ENCODE assay signal across 1 cellular context in the genomic region with DNA sequence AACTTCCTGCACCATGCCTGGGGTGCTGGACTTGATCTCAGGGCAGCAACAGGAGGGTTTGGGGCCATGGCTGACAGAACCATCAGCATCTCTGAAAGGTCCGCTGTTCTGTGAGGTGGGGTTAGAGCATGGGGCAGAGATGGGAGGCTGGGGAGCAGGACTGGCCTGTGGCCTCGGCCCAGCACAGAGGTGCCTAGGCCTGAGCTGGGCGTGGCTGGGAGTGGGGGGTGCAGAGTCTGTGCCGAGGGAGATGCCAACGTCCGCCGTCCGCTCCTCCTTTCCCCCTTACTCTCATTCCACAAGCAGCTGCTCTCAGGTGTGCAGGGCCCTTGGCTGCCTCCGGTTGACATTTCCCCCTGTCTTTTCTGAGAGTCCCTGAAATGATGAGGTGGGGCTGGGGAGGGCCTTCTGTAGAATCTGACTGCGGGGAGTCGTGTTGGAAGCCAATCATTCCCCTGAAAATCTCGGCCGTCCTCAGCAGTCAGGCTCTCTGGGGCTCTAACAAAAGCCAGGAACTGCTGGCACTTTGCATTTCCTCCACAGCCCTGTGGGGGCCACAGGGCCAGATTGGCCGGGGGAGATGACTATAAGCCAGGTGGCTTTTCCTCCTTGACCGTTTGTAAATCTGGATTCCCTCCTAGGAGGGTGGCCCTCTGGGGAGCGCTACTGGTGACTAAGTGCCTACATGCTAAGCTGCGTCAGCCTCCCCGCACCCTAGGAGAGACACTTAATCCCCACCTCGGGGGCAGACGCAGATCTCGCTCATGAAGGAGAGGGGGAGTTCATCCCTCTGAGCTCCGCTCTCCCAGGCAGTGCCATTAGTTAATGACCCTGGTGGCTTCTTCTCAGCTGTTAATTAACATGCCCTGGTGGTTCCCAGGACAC.
TF ChIP-seq lines count a peak whose summit lies in the region.

No MANE protein-coding gene starts in this region.

TF ChIP-seq in WTC11, 78 proteins besides CTCF, POLR2A, EP300 and RAD21 (continued from another document):
- TF ChIP-seq, protein P1, sequence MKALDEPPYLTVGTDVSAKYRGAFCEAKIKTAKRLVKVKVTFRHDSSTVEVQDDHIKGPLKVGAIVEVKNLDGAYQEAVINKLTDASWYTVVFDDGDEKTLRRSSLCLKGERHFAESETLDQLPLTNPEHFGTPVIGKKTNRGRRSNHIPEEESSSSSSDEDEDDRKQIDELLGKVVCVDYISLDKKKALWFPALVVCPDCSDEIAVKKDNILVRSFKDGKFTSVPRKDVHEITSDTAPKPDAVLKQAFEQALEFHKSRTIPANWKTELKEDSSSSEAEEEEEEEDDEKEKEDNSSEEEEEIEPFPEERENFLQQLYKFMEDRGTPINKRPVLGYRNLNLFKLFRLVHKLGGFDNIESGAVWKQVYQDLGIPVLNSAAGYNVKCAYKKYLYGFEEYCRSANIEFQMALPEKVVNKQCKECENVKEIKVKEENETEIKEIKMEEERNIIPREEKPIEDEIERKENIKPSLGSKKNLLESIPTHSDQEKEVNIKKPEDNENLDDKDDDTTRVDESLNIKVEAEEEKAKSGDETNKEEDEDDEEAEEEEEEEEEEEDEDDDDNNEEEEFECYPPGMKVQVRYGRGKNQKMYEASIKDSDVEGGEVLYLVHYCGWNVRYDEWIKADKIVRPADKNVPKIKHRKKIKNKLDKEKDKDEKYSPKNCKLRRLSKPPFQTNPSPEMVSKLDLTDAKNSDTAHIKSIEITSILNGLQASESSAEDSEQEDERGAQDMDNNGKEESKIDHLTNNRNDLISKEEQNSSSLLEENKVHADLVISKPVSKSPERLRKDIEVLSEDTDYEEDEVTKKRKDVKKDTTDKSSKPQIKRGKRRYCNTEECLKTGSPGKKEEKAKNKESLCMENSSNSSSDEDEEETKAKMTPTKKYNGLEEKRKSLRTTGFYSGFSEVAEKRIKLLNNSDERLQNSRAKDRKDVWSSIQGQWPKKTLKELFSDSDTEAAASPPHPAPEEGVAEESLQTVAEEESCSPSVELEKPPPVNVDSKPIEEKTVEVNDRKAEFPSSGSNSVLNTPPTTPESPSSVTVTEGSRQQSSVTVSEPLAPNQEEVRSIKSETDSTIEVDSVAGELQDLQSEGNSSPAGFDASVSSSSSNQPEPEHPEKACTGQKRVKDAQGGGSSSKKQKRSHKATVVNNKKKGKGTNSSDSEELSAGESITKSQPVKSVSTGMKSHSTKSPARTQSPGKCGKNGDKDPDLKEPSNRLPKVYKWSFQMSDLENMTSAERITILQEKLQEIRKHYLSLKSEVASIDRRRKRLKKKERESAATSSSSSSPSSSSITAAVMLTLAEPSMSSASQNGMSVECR (CRISPR knock-in tag; IDR thresholded peaks at IDR 0.05; ENCODE audit: borderline replicate concordance): no peak; the same call in 1 of the 2 replicates
- TF ChIP-seq, protein P2, sequence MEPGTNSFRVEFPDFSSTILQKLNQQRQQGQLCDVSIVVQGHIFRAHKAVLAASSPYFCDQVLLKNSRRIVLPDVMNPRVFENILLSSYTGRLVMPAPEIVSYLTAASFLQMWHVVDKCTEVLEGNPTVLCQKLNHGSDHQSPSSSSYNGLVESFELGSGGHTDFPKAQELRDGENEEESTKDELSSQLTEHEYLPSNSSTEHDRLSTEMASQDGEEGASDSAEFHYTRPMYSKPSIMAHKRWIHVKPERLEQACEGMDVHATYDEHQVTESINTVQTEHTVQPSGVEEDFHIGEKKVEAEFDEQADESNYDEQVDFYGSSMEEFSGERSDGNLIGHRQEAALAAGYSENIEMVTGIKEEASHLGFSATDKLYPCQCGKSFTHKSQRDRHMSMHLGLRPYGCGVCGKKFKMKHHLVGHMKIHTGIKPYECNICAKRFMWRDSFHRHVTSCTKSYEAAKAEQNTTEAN (CRISPR knock-in tag; IDR thresholded peaks at IDR 0.05): 0 out of 2 replicates have a peak, but pooled peaks have one; percentile 28
- TF ChIP-seq CBFB (CRISPR knock-in tag; IDR thresholded peaks at IDR 0.05; ENCODE audit: low read depth) (0 out of 2 replicates have a peak, but pooled peaks have one; percentile 6), GABPB1 (CRISPR knock-in tag; IDR thresholded peaks at IDR 0.05) (no peak), ZNF121 (CRISPR knock-in tag; IDR thresholded peaks at IDR 0.05) (no peak), ZNF423 (CRISPR knock-in tag; IDR thresholded peaks at IDR 0.05) (peak; percentile 82), NFYB (CRISPR knock-in tag; conservative IDR thresholded peaks at IDR 0.05; ENCODE audit: low read depth) (no peak), ZNF671 (CRISPR knock-in tag; IDR thresholded peaks at IDR 0.05) (no peak), SOX15 (CRISPR knock-in tag; IDR thresholded peaks at IDR 0.05) (no peak), TP53 (CRISPR knock-in tag; IDR thresholded peaks at IDR 0.05) (no peak; the same call in 1 of the 2 replicates), PRRX2 (CRISPR knock-in tag; IDR thresholded peaks at IDR 0.05) (no peak), SMAD4 (CRISPR knock-in tag; IDR thresholded peaks at IDR 0.05) (no peak), ZNF232 (CRISPR knock-in tag; IDR thresholded peaks at IDR 0.05) (no peak), CREB1 (CRISPR knock-in tag; IDR thresholded peaks at IDR 0.05) (no peak)
- TF ChIP-seq, protein P3, sequence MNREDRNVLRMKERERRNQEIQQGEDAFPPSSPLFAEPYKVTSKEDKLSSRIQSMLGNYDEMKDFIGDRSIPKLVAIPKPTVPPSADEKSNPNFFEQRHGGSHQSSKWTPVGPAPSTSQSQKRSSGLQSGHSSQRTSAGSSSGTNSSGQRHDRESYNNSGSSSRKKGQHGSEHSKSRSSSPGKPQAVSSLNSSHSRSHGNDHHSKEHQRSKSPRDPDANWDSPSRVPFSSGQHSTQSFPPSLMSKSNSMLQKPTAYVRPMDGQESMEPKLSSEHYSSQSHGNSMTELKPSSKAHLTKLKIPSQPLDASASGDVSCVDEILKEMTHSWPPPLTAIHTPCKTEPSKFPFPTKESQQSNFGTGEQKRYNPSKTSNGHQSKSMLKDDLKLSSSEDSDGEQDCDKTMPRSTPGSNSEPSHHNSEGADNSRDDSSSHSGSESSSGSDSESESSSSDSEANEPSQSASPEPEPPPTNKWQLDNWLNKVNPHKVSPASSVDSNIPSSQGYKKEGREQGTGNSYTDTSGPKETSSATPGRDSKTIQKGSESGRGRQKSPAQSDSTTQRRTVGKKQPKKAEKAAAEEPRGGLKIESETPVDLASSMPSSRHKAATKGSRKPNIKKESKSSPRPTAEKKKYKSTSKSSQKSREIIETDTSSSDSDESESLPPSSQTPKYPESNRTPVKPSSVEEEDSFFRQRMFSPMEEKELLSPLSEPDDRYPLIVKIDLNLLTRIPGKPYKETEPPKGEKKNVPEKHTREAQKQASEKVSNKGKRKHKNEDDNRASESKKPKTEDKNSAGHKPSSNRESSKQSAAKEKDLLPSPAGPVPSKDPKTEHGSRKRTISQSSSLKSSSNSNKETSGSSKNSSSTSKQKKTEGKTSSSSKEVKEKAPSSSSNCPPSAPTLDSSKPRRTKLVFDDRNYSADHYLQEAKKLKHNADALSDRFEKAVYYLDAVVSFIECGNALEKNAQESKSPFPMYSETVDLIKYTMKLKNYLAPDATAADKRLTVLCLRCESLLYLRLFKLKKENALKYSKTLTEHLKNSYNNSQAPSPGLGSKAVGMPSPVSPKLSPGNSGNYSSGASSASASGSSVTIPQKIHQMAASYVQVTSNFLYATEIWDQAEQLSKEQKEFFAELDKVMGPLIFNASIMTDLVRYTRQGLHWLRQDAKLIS (CRISPR knock-in tag; IDR thresholded peaks at IDR 0.05; ENCODE audit: borderline replicate concordance): no peak
- TF ChIP-seq, protein P4, sequence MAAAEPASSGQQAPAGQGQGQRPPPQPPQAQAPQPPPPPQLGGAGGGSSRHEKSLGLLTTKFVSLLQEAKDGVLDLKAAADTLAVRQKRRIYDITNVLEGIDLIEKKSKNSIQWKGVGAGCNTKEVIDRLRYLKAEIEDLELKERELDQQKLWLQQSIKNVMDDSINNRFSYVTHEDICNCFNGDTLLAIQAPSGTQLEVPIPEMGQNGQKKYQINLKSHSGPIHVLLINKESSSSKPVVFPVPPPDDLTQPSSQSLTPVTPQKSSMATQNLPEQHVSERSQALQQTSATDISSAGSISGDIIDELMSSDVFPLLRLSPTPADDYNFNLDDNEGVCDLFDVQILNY (CRISPR knock-in tag; IDR thresholded peaks at IDR 0.05): no peak
- TF ChIP-seq, protein P5, sequence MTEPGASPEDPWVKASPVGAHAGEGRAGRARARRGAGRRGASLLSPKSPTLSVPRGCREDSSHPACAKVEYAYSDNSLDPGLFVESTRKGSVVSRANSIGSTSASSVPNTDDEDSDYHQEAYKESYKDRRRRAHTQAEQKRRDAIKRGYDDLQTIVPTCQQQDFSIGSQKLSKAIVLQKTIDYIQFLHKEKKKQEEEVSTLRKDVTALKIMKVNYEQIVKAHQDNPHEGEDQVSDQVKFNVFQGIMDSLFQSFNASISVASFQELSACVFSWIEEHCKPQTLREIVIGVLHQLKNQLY (CRISPR knock-in tag; IDR thresholded peaks at IDR 0.05): no peak
- TF ChIP-seq, protein P6, sequence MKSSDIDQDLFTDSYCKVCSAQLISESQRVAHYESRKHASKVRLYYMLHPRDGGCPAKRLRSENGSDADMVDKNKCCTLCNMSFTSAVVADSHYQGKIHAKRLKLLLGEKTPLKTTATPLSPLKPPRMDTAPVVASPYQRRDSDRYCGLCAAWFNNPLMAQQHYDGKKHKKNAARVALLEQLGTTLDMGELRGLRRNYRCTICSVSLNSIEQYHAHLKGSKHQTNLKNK (CRISPR knock-in tag; IDR thresholded peaks at IDR 0.05): no peak
